1 cellular context compared by ENCODE assay signal in genomic region chr22:23498811-23499798, GRCh38.
TF ChIP-seq lines count a peak whose summit lies in the region.

No MANE protein-coding gene starts in this region.

TF ChIP-seq in IMR-90, 13 proteins besides CTCF, POLR2A, EP300 and RAD21:
- TF ChIP-seq USF2 (IDR thresholded peaks at IDR 0.05; ENCODE audit: low read depth, low read length), result no peak
- TF ChIP-seq, protein P1, sequence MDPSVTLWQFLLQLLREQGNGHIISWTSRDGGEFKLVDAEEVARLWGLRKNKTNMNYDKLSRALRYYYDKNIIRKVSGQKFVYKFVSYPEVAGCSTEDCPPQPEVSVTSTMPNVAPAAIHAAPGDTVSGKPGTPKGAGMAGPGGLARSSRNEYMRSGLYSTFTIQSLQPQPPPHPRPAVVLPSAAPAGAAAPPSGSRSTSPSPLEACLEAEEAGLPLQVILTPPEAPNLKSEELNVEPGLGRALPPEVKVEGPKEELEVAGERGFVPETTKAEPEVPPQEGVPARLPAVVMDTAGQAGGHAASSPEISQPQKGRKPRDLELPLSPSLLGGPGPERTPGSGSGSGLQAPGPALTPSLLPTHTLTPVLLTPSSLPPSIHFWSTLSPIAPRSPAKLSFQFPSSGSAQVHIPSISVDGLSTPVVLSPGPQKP (IDR thresholded peaks at IDR 0.05; ENCODE audit: borderline replicate concordance, low read depth, low read length), result no peak
- no peak for TF ChIP-seq MAFK (IDR thresholded peaks at IDR 0.05; ENCODE audit: low read depth, low read length)
- TF ChIP-seq CEBPB (IDR thresholded peaks at IDR 0.05; ENCODE audit: low read depth, low read length), result no peak
- no peak for TF ChIP-seq RCOR1 (IDR thresholded peaks at IDR 0.05; ENCODE audit: insufficient replicate concordance, low read length)
- no peak for TF ChIP-seq NFE2L2 (IDR thresholded peaks at IDR 0.05; ENCODE audit: low read depth, low read length)
- no peak for TF ChIP-seq MXI1 (IDR thresholded peaks at IDR 0.05; ENCODE audit: borderline replicate concordance, low read depth, low read length)
- TF ChIP-seq FOS (IDR thresholded peaks at IDR 0.05; ENCODE audit: low read depth, low read length), result no peak
- no peak for TF ChIP-seq SMC3 (IDR thresholded peaks at IDR 0.05; ENCODE audit: low read depth, low read length)
- TF ChIP-seq RFX5 (IDR thresholded peaks at IDR 0.05; ENCODE audit: low read depth, low read length), result no peak
- TF ChIP-seq CHD1 (IDR thresholded peaks at IDR 0.05; ENCODE audit: low read depth, low read length), result no peak
- TF ChIP-seq BHLHE40 (IDR thresholded peaks at IDR 0.05; ENCODE audit: low read depth, low read length), result no peak
- TF ChIP-seq MAZ (IDR thresholded peaks at IDR 0.05; ENCODE audit: borderline replicate concordance, low read depth, low read length), result no peak
